34 cellular contexts compared by ENCODE assay signal in the genomic region with DNA sequence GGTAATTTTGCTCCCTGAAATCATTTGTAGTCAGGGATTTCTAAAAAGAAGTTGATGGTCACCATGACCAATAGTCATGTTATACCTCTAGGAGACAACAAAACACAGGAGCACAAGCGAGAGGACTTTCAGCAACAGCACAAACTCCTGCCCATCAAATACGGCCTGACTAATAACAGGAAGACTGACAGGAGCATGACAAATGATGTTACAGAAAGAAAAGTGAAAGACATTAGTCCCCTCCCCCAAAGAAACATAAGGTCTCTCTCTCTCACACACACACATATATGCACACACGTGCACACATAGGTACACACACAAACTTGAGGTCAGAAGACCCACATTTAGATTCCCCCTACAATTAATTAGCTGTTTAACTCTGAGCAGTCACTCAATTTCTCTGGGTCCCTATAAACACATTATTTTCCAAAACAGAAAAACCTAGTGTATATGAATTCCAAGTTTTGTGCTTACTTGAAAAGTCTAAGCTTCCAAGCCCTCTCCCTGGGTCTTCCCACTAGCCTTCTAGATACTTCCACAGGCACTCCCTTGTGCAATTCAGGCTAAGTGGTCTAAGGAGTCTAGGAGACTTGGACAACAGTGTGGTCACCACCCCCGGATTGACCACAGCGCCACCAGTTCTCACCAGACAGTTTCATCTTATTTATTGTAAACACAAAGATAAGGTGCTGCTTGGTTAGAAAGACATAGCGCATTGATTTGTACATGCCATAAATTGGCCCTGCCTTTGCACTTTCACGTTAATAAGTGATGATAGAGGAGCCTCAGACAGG.
"Had no signal": no experiment of that assay in that cellular context is flagged by ENCODE, and none has a peak within 500 bp of the region (broad histone marks: within the 10 kb centered on the region; RNA-seq: fewer than 3 reads in every experiment).

No MANE protein-coding gene starts in this region.

- H3K27ac Mint-ChIP-seq: activated B cell treated with CpG ODN at 0.5 μM for 24 hours; activated CD8-positive, alpha-beta T cell treated with anti-CD3 and anti-CD28 coated beads for 36 hours; activated naive CD4-positive, alpha-beta T cell treated with anti-CD3 and anti-CD28 coated beads, Interleukin-2, amount 50 U/mL, for 24 hours; activated naive CD8-positive, alpha-beta T cell treated with anti-CD3 and anti-CD28 coated beads for 36 hours; activated naive CD8-positive, alpha-beta T cell treated with anti-CD3 and anti-CD28 coated beads, Interleukin-2, amount 50 U/mL, for 24 hours; activated T-helper 17 cell treated with anti-CD3 and anti-CD28 coated beads, Interleukin-2, amount 50 U/mL, for 72 hours; dendritic cell treated with granulocyte-macrophage colony-stimulating factor and Interleukin-4, amounts not matched to agents 40 ng/mL and 50 ng/mL, for 4 days; effector memory CD8-positive, alpha-beta T cell; T-helper 17 cell; T-helper 2 cell treated with Interferon-gamma antibody and Interleukin-4, amounts not matched to agents 5 μg/mL and 100 μg/mL, for 36 hours had no signal

- H3K36me3 Mint-ChIP-seq: activated naive CD4-positive, alpha-beta T cell treated with anti-CD3 and anti-CD28 coated beads, Interleukin-2, amount 50 U/mL, for 24 hours; activated naive CD8-positive, alpha-beta T cell treated with anti-CD3 and anti-CD28 coated beads for 36 hours had no signal

- H3K27me3 ChIP-seq: adrenal gland, body of pancreas, cardiac muscle cell, esophagus squamous epithelium had no signal

- H3K4me3 ChIP-seq: adrenal gland, body of pancreas, cardiac muscle cell, coronary artery, esophagus squamous epithelium had no signal

- H3K9me3 Mint-ChIP-seq: activated naive CD4-positive, alpha-beta T cell treated with anti-CD3 and anti-CD28 coated beads, Interleukin-2, amount 50 U/mL, for 24 hours; activated naive CD8-positive, alpha-beta T cell treated with anti-CD3 and anti-CD28 coated beads for 36 hours; activated T-cell treated with anti-CD3 and anti-CD28 coated beads, Interleukin-2, amount 50 U/mL, for 4 hours; activated T-helper 17 cell treated with anti-CD3 and anti-CD28 coated beads, Interleukin-2, amount 50 U/mL, for 72 hours; T-helper 2 cell treated with Interferon-gamma antibody and Interleukin-4, amounts not matched to agents 5 μg/mL and 100 μg/mL, for 36 hours had no signal

- H3K27me3 Mint-ChIP-seq: activated B cell treated with CpG ODN at 0.5 μM for 24 hours; activated naive CD4-positive, alpha-beta T cell treated with anti-CD3 and anti-CD28 coated beads, Interleukin-2, amount 50 U/mL, for 24 hours; activated naive CD8-positive, alpha-beta T cell treated with anti-CD3 and anti-CD28 coated beads, Interleukin-2, amount 50 U/mL, for 24 hours; dendritic cell treated with granulocyte-macrophage colony-stimulating factor and Interleukin-4, amounts not matched to agents 40 ng/mL and 50 ng/mL, for 4 days; effector memory CD8-positive, alpha-beta T cell had no signal

- H3K4me1 ChIP-seq: adrenal gland, body of pancreas had no signal

- H3K4me1 Mint-ChIP-seq: activated B cell treated with CpG ODN at 0.5 μM for 24 hours; activated naive CD4-positive, alpha-beta T cell treated with anti-CD3 and anti-CD28 coated beads, Interleukin-2, amount 50 U/mL, for 24 hours; activated naive CD8-positive, alpha-beta T cell treated with anti-CD3 and anti-CD28 coated beads for 36 hours; activated naive CD8-positive, alpha-beta T cell treated with anti-CD3 and anti-CD28 coated beads, Interleukin-2, amount 50 U/mL, for 24 hours; activated T-helper 17 cell treated with anti-CD3 and anti-CD28 coated beads, Interleukin-2, amount 50 U/mL, for 72 hours; T-helper 17 cell had no signal

- ATAC-seq: activated CD4-positive, CD25-positive, alpha-beta regulatory T cell treated with anti-CD3 and anti-CD28 coated beads, Interleukin-2, amount 50 U/mL, for 24 hours; activated CD8-positive, alpha-beta T cell treated with anti-CD3 and anti-CD28 coated beads for 36 hours; activated naive CD8-positive, alpha-beta T cell treated with anti-CD3 and anti-CD28 coated beads, Interleukin-2, amount 50 U/mL, for 24 hours; activated T-cell treated with anti-CD3 and anti-CD28 coated beads, Interleukin-2, amount 50 U/mL, for 4 hours; activated T-helper 17 cell treated with anti-CD3 and anti-CD28 coated beads, Interleukin-2, amount 50 U/mL, for 72 hours; body of pancreas; effector memory CD8-positive, alpha-beta T cell; T-helper 17 cell had no signal

- H3K4me3 Mint-ChIP-seq: activated B cell treated with CpG ODN at 0.5 μM for 24 hours; activated CD8-positive, alpha-beta T cell treated with anti-CD3 and anti-CD28 coated beads for 36 hours; activated naive CD4-positive, alpha-beta T cell treated with anti-CD3 and anti-CD28 coated beads, Interleukin-2, amount 50 U/mL, for 24 hours; activated naive CD8-positive, alpha-beta T cell treated with anti-CD3 and anti-CD28 coated beads for 36 hours; activated naive CD8-positive, alpha-beta T cell treated with anti-CD3 and anti-CD28 coated beads, Interleukin-2, amount 50 U/mL, for 24 hours; activated T-cell treated with anti-CD3 and anti-CD28 coated beads, Interleukin-2, amount 50 U/mL, for 4 hours; activated T-helper 17 cell treated with anti-CD3 and anti-CD28 coated beads, Interleukin-2, amount 50 U/mL, for 72 hours; dendritic cell treated with granulocyte-macrophage colony-stimulating factor and Interleukin-4, amounts not matched to agents 40 ng/mL and 50 ng/mL, for 4 days; effector memory CD8-positive, alpha-beta T cell; T-helper 17 cell; T-helper 2 cell treated with Interferon-gamma antibody and Interleukin-4, amounts not matched to agents 5 μg/mL and 100 μg/mL, for 36 hours had no signal

- H3K36me3 ChIP-seq: adrenal gland, cardiac muscle cell, esophagus squamous epithelium, WERI-Rb-1 had no signal

- H3K9me3 ChIP-seq: adrenal gland, body of pancreas, esophagus squamous epithelium had no signal

- DNase-seq: activated B cell treated with CpG ODN at 0.5 μM for 24 hours; activated CD4-positive, alpha-beta T cell treated with anti-CD3 and anti-CD28 coated beads for 48 hours; activated CD4-positive, alpha-beta T cell treated with anti-CD3 and anti-CD28 coated beads, Interleukin-2, amount 50 U/mL, for 1 hour; activated CD4-positive, alpha-beta T cell treated with anti-CD3 and anti-CD28 coated beads, Interleukin-2, amount 50 U/mL, for 48 hours; activated CD8-positive, alpha-beta memory T cell treated with anti-CD3 and anti-CD28 coated beads for 24 hours; activated CD8-positive, alpha-beta T cell treated with anti-CD3 and anti-CD28 coated beads for 36 hours; activated effector memory CD4-positive, alpha-beta T cell treated with Interleukin-2 at 50 U/mL for 16 hours; activated gamma-delta T cell treated with Interleukin-2 at 50 U/mL for 16 hours; activated naive CD4-positive, alpha-beta T cell treated with Interleukin-2 at 50 U/mL for 16 hours; activated naive CD8-positive, alpha-beta T cell treated with anti-CD3 and anti-CD28 coated beads for 36 hours; activated naive CD8-positive, alpha-beta T cell treated with anti-CD3 and anti-CD28 coated beads, Interleukin-2, amount 50 U/mL, for 24 hours; activated T-cell treated with anti-CD3 and anti-CD28 coated beads, Interleukin-2, amount 50 U/mL, for 4 hours; adrenal gland; amygdala; aorta; body of pancreas; central memory CD4-positive, alpha-beta T cell; effector CD4-positive, alpha-beta T cell; effector memory CD8-positive, alpha-beta T cell; erythroblast; esophagus squamous epithelium; foreskin melanocyte; head of caudate nucleus; T-helper 1 cell; T-helper 17 cell; T1000; WERI-Rb-1 had no signal

- H3K27ac ChIP-seq: adrenal gland, body of pancreas, cardiac muscle cell, coronary artery, esophagus squamous epithelium, WERI-Rb-1 had no signal
